ENCODE assay signal across 8 cellular contexts in genomic region chr2:177380181-177380580, GRCh38.
"Had no signal": no experiment of that assay in that cellular context is flagged by ENCODE, and none has a peak within 500 bp of the region (broad histone marks: within the 10 kb centered on the region; RNA-seq: fewer than 3 reads in every experiment).

No MANE protein-coding gene starts in this region.

- FAIRE-seq: HTR-8/SVneo, K562 had no signal

- H3K4me3 Mint-ChIP-seq: HFFc6 had no signal

- H3K27ac Mint-ChIP-seq: HFFc6 had no signal

- H3K9me3 Mint-ChIP-seq: HFFc6 had no signal

- DNase-seq: GM23248, GOT3, H7, HFFc6, IMR-90 had no signal

- ATAC-seq: HCT116, K562 had no signal
